8 cellular contexts compared by ENCODE assay signal in genomic region chr5:43312076-43312620, GRCh38. TPM values are rescaled to one million over a fixed set of nuclear protein-coding genes. Genes with fewer than 3 reads are reported as not detected.
A peak's percentile ranks its signal among the peaks of the same experiment; 100 is the strongest.
DNase-seq lines count a peak whose midpoint lies in the region; ATAC-seq and TF ChIP-seq lines count a peak whose summit lies in the region.

No MANE protein-coding gene starts in this region.

- H2BK12ac ChIP-seq in trophoblast cell (ENCODE audit: low read length), result no peak overlapping the region

- no peak for TF ChIP-seq CTCF in epithelial cell of esophagus (IDR thresholded peaks at IDR 0.05; ENCODE audit: insufficient read depth, low read depth, low read length, missing control alignments)

- H2AK5ac ChIP-seq in trophoblast cell (ENCODE audit: low read length), result no peak overlapping the region

- no peak overlapping the region for H4K8ac ChIP-seq in trophoblast cell (ENCODE audit: low read depth, low read length)

- H3K4me1 ChIP-seq in NT2/D1 (ENCODE audit: insufficient read depth, insufficient read length) (no peaks in the 10 kb centered on the region), trophoblast cell (ENCODE audit: control insufficient read depth in 1 of 2, insufficient read depth in 2 of 2, low read length in 2 of 2) (peaks cover 5 to 11% of the 10 kb centered on the region in 2 experiments)

- peaks cover 13% of the 10 kb centered on the region for H3K79me1 ChIP-seq in trophoblast cell (ENCODE audit: low read length)

- no peak overlapping the region for H3K18ac ChIP-seq in trophoblast cell (ENCODE audit: low read length)

- H3K4me3 ChIP-seq in NT2/D1 (ENCODE audit: insufficient read length, low read depth), result peak overlapping the region; percentile 96
- H3K4me3 ChIP-seq in epithelial cell of esophagus (ENCODE audit: low read length), result peak overlapping the region; percentile 92
- peak overlapping the region; percentile 99 for H3K4me3 ChIP-seq in trophoblast cell (ENCODE audit: low read depth, low read length)

- peaks cover 30% of the 10 kb centered on the region for H3K36me3 ChIP-seq in NT2/D1 (ENCODE audit: insufficient read depth, insufficient read length, low read length)
- no peaks in the 10 kb centered on the region for H3K36me3 ChIP-seq in trophoblast cell (ENCODE audit: control insufficient read depth in 1 of 2, insufficient read depth in 2 of 2, low read length in 2 of 2)

- no peak overlapping the region for H4K91ac ChIP-seq in trophoblast cell (ENCODE audit: low read depth, low read length)

- H3K27ac ChIP-seq in trophoblast cell (ENCODE audit: low read depth, low read length), result no peak overlapping the region

- H3K9me3 ChIP-seq in NT2/D1 (ENCODE audit: insufficient read depth, low read length), result no peaks in the 10 kb centered on the region
- no peaks in the 10 kb centered on the region for H3K9me3 ChIP-seq in trophoblast cell (ENCODE audit: insufficient read depth, low read depth, low read length)

- H2BK5ac ChIP-seq in trophoblast cell (ENCODE audit: low read depth, low read length, poor library complexity), result no peak overlapping the region

- no peak overlapping the region for H4K12ac ChIP-seq in trophoblast cell (ENCODE audit: low read depth, low read length)

- no peak for ATAC-seq in GM18870 (IDR thresholded peaks at IDR 0.05; ENCODE audit: unreplicated experiment)

- no CpG with 5 or more reads among the region's 5 CpGs for WGBS in trophoblast cell (ENCODE audit: extremely low coverage, insufficient coverage, insufficient read length)

- H2AFZ ChIP-seq in trophoblast cell (ENCODE audit: insufficient read depth, low read length, poor library complexity), result no peak overlapping the region

- H3K4ac ChIP-seq in trophoblast cell (ENCODE audit: low read depth, low read length), result peak overlapping the region; percentile 98

- peaks cover 18% of the 10 kb centered on the region for H3K79me2 ChIP-seq in trophoblast cell (ENCODE audit: control insufficient read depth, insufficient read depth, low read length, poor library complexity)

- H3K23ac ChIP-seq in trophoblast cell (ENCODE audit: low read length), result no peak overlapping the region

- peak overlapping the region; percentile 94 for H3K9ac ChIP-seq in NT2/D1 (ENCODE audit: insufficient read length, low read depth)
- H3K9ac ChIP-seq in trophoblast cell (ENCODE audit: low read length), result peak overlapping the region; percentile 21

- no peak overlapping the region for H2BK120ac ChIP-seq in trophoblast cell (ENCODE audit: insufficient read depth, low read length, poor library complexity)

- peak; percentile 15 for DNase-seq in ELF-1 (ENCODE audit: low read depth, low spot score)
- DNase-seq in NT2/D1 (ENCODE audit: low read depth, low spot score), result no peak
- DNase-seq in epithelial cell of esophagus (ENCODE audit: low read depth), result peak; percentile 28
- no peak for DNase-seq in trophoblast cell
- DNase-seq in stimulated activated CD4-positive, alpha-beta T cell treated with anti-CD3 and anti-CD28 coated beads, Interleukin-4, amount 100 ng/mL, for 1 hour, result no peak
- no peak for DNase-seq in NCI-H2107 (lab: John Stamatoyannopoulos, UW)
- DNase-seq in SKM-1 (lab: John Stamatoyannopoulos, UW; ENCODE audit: unreplicated experiment), result no peak

- H3K27me3 ChIP-seq in NT2/D1 (ENCODE audit: insufficient read depth, insufficient read length) (no peaks in the 10 kb centered on the region), trophoblast cell (ENCODE audit: insufficient read depth, low read length) (no peaks in the 10 kb centered on the region)

- H3K4me2 ChIP-seq in trophoblast cell (ENCODE audit: low read length), result peak overlapping the region; percentile 58

- no peak overlapping the region for H3K14ac ChIP-seq in trophoblast cell (ENCODE audit: low read length)

RNA-seq across cellular contexts. Expression of gene HMGCS1, which starts 1.1 kb away (rescaled TPM):
- polyA plus RNA-seq in trophoblast cell (2013), result 199 and 205 TPM in 2 replicates

Comparison
In these comparisons a context has a peak if more than half of its experiments do, and no peak if none do; other contexts are left out.
1. DNase-seq: peak in ELF-1 (single experiment) and epithelial cell of esophagus (single experiment); none in NT2/D1 (single experiment), trophoblast cell (0 of 2), stimulated activated CD4-positive, alpha-beta T cell treated with anti-CD3 and anti-CD28 coated beads, Interleukin-4, amount 100 ng/mL, for 1 hour (single experiment), NCI-H2107 (single experiment) and SKM-1 (single experiment).
2. Peak in every context shown above with its lines, with median percentiles within 50 percentile points of each other: H3K4me3 ChIP-seq.